8 cellular contexts compared by ENCODE assay signal in genomic region chr12:11621797-11622423, GRCh38. TPM values are rescaled to one million over a fixed set of nuclear protein-coding genes. Genes with fewer than 3 reads are reported as not detected.
DNase-seq lines count a peak whose midpoint lies in the region; ATAC-seq, FAIRE-seq and TF ChIP-seq lines count a peak whose summit lies in the region.
"Had no signal": no experiment of that assay in that cellular context is flagged by ENCODE, and none has a peak within 500 bp of the region (broad histone marks: within the 10 kb centered on the region; RNA-seq: fewer than 3 reads in every experiment).

No MANE protein-coding gene starts in this region.

- H2AFZ ChIP-seq in neuronal stem cell (ENCODE audit: low read length), result peak overlapping the region; percentile 74

- no peak overlapping the region for H3K4me2 ChIP-seq in neuronal stem cell (ENCODE audit: insufficient read depth, low read length, poor library complexity, severe bottlenecking)

- no peak overlapping the region for H3K27ac Mint-ChIP-seq in glutamatergic neuron (ENCODE audit: unreplicated experiment)

- no peak for DNase-seq in GM12892 (ENCODE audit: insufficient read length)
- DNase-seq in NCI-H146 (lab: John Stamatoyannopoulos, UW), result peak; percentile 64
- DNase-seq in adrenal gland, result peak in 4 of 7 donors; percentile 14 to 60 (median 26)
- DNase-seq in neuronal stem cell (ENCODE audit: low spot score), result no peak
- DNase-seq in glutamatergic neuron, result no peak
- DNase-seq: NCI-H524 treated with DMSO at 0.1 percent for 48 hours had no signal

- H3K27me3 ChIP-seq in adrenal gland (no peaks in the 10 kb centered on the region), neuronal stem cell (ENCODE audit: control insufficient read depth in 3 of 3, insufficient read depth in 3 of 3, low read depth in 1 of 3, low read length in 3 of 3) (no peaks in the 10 kb centered on the region)

- H3K23ac ChIP-seq in neuronal stem cell (ENCODE audit: low read depth, low read length, poor library complexity), result no peak overlapping the region

- H3K4me3 Mint-ChIP-seq in glutamatergic neuron (ENCODE audit: unreplicated experiment), result no peak overlapping the region

- peak; percentile 71 for FAIRE-seq in GM12892 (lab: Jason Lieb, UNC)

- no peaks in the 10 kb centered on the region for H3K79me1 ChIP-seq in neuronal stem cell (ENCODE audit: low read depth, low read length)

- no peak overlapping the region for H2AK5ac ChIP-seq in neuronal stem cell (ENCODE audit: low read depth, low read length)

- 59 to 63% (median 60%) methylated on average over 5 of the region's 5 CpGs for WGBS in adrenal gland, 4 donors
- no CpG with 5 or more reads among the region's 5 CpGs for WGBS in neuronal stem cell (ENCODE audit: extremely low coverage in 2 of 2, insufficient read length in 2 of 2, insufficient replicate concordance in 1 of 2), 2 donors

- intact Hi-C loops in adrenal gland (cut with DNase I), result no loop called here

- TF ChIP-seq POLR2A in GM12892 (IDR thresholded peaks at IDR 0.05; ENCODE audit: low read depth, low read length) (no peak), adrenal gland (IDR thresholded peaks at IDR 0.05) (no peak)

- no peak overlapping the region for H3K4ac ChIP-seq in neuronal stem cell (ENCODE audit: low read length)

- no peak overlapping the region for H4K91ac ChIP-seq in neuronal stem cell (ENCODE audit: low read depth, low read length, poor library complexity)

- H4K8ac ChIP-seq in neuronal stem cell (ENCODE audit: low read depth, low read length), result no peak overlapping the region

- H2BK5ac ChIP-seq in neuronal stem cell (ENCODE audit: low read length), result no peak overlapping the region

- H3K4me1 Mint-ChIP-seq in glutamatergic neuron (ENCODE audit: low read depth, unreplicated experiment), result no peaks in the 10 kb centered on the region

- H2BK120ac ChIP-seq in neuronal stem cell (ENCODE audit: low read depth, low read length), result no peak overlapping the region

- H2BK15ac ChIP-seq in neuronal stem cell (ENCODE audit: low read length), result no peak overlapping the region

- ATAC-seq in HG03135 (IDR thresholded peaks at IDR 0.05; ENCODE audit: unreplicated experiment) (no peak), HG02981 (IDR thresholded peaks at IDR 0.05; ENCODE audit: unreplicated experiment) (no peak)

- H3K27ac ChIP-seq in adrenal gland (no peak overlapping the region), neuronal stem cell (replicated peaks; ENCODE audit: low read length) (no peak overlapping the region)

- H3K14ac ChIP-seq in neuronal stem cell (ENCODE audit: low read length), result no peak overlapping the region

- no peak overlapping the region for H2BK12ac ChIP-seq in neuronal stem cell (ENCODE audit: low read length)

- H3K9me3 Mint-ChIP-seq in glutamatergic neuron (ENCODE audit: unreplicated experiment), result no peaks in the 10 kb centered on the region

- no peaks in the 10 kb centered on the region for H3K36me3 ChIP-seq in adrenal gland (replicated peaks in 1 of 2)
- no peaks in the 10 kb centered on the region for H3K36me3 ChIP-seq in neuronal stem cell (replicated peaks in 1 of 2; ENCODE audit: control insufficient read depth in 2 of 2, insufficient read depth in 2 of 2, low read length in 2 of 2)

- H3K18ac ChIP-seq in neuronal stem cell (ENCODE audit: low read length), result no peak overlapping the region

- no peaks in the 10 kb centered on the region for H3K9me3 ChIP-seq in adrenal gland (replicated peaks in 1 of 3)
- H3K9me3 ChIP-seq in neuronal stem cell (replicated peaks in 1 of 2; ENCODE audit: control insufficient read depth in 2 of 2, insufficient read depth in 1 of 2, low read depth in 1 of 2, low read length in 2 of 2), result peaks cover 0 to 5% of the 10 kb centered on the region in 2 donors

- TF ChIP-seq CTCF in adrenal gland (IDR thresholded peaks at IDR 0.05), result peak in 4 of 6 experiments; percentile 14 to 43 (median 32)
- TF ChIP-seq CTCF in glutamatergic neuron (IDR thresholded peaks at IDR 0.05; ENCODE audit: partially characterized antibody, unreplicated experiment), result no peak

- H3K4me3 ChIP-seq in adrenal gland (no peak overlapping the region), neuronal stem cell (ENCODE audit: low read length in 2 of 2) (no peak overlapping the region)

- no peak overlapping the region for H3K9ac ChIP-seq in neuronal stem cell (ENCODE audit: low read depth, low read length, poor library complexity)

- H3K4me1 ChIP-seq in adrenal gland (replicated peaks in 1 of 2) (no peaks in the 10 kb centered on the region), neuronal stem cell (ENCODE audit: control insufficient read depth in 2 of 2, insufficient read depth in 1 of 2, low read depth in 1 of 2, low read length in 2 of 2) (no peaks in the 10 kb centered on the region)

- no peaks in the 10 kb centered on the region for H3K27me3 Mint-ChIP-seq in glutamatergic neuron (ENCODE audit: unreplicated experiment)

- no peaks in the 10 kb centered on the region for H3K36me3 Mint-ChIP-seq in glutamatergic neuron (ENCODE audit: unreplicated experiment)

RNA-seq across cellular contexts. Expression of gene ETV6, which starts 27.6 kb away (rescaled TPM):
- polyA plus RNA-seq in GM12892 (2012; ENCODE audit: missing spikeins), result 27.3 TPM
- total RNA-seq in adrenal gland (10 to 100 TPM; 17.3 to 46.6 (median 25.1) TPM), glutamatergic neuron (ENCODE audit: unreplicated experiment) (10.1 TPM)
- 10 to 100 TPM in 2 of 3 donors, 1 to 10 TPM in 1; 9.7 to 13.8 (median 10.8) TPM for polyA plus RNA-seq in adrenal gland
- 7.3 TPM for polyA plus RNA-seq in neuronal stem cell (2013, experiment 1 of 2)
- 7.5 TPM for polyA plus RNA-seq in neuronal stem cell (2013, experiment 2 of 2)

Comparison
In these comparisons a context has a peak if more than half of its experiments do, and no peak if none do; other contexts are left out.
1. DNase-seq: peak in NCI-H146 (single experiment) and adrenal gland (4 of 7); none in GM12892 (single experiment), neuronal stem cell (single experiment) and glutamatergic neuron (single experiment).